In genomic region chr12:32400114-32400672, GRCh38 we compare ENCODE assay signal across 8 cellular contexts. TPM values are rescaled to one million over a fixed set of nuclear protein-coding genes. Genes with fewer than 3 reads are reported as not detected.
DNase-seq lines count a peak whose midpoint lies in the region; ATAC-seq and TF ChIP-seq lines count a peak whose summit lies in the region.

No MANE protein-coding gene starts in this region.

- no peak for ATAC-seq in HG02981 (IDR thresholded peaks at IDR 0.05; ENCODE audit: unreplicated experiment)

- H3K4ac ChIP-seq in neuronal stem cell (ENCODE audit: low read length) = no peak overlapping the region

- H3K27ac ChIP-seq in RWPE1 (peak overlapping the region; percentile 96), esophagus squamous epithelium (peak overlapping the region; percentile 89 to 94 (median 92)), neuronal stem cell (replicated peaks; ENCODE audit: low read length) (no peak overlapping the region)

- intact Hi-C loops in esophagus squamous epithelium (cut with DNase I) = no loop called here

- H3K27me3 ChIP-seq in esophagus squamous epithelium (peaks cover 0 to 10% (median 0%) of the 10 kb centered on the region in 4 donors), neuronal stem cell (ENCODE audit: control insufficient read depth in 3 of 3, insufficient read depth in 3 of 3, low read depth in 1 of 3, low read length in 3 of 3) (peaks cover 0 to 11% (median 7%) of the 10 kb centered on the region in 3 experiments)

- POLR2A ChIA-PET in RWPE1 (lab: Yijun Ruan, JAX; ENCODE audit: low non-redundant PET) = interaction anchor here (0.9 kb wide), 1 partner anchor 22 kb away, joined by 5 read pairs; no protein-coding TSS in a partner anchor

- H3K4me3 ChIP-seq in esophagus squamous epithelium (peak overlapping the region; percentile 68 to 81 (median 75)), neuronal stem cell (ENCODE audit: low read length in 2 of 2) (peak overlapping the region; percentile 71 to 83)

- H2BK5ac ChIP-seq in neuronal stem cell (ENCODE audit: low read length) = peak overlapping the region; percentile 96

- H3K36me3 ChIP-seq in esophagus squamous epithelium (no peaks in the 10 kb centered on the region), neuronal stem cell (replicated peaks in 1 of 2; ENCODE audit: control insufficient read depth in 2 of 2, insufficient read depth in 2 of 2, low read length in 2 of 2) (no peaks in the 10 kb centered on the region)

- DNase-seq in NCI-H1417 (lab: John Stamatoyannopoulos, UW) (peak in 2 of 3 experiments; percentile 41 to 83), NCI-H1417 treated with DMSO at 0.1 percent for 48 hours (lab: John Stamatoyannopoulos, UW) (no peak), RWPE1 (ENCODE audit: low spot score) (peak; percentile 62), esophagus squamous epithelium (lab: John Stamatoyannopoulos, UW) (no peak), neuronal stem cell (ENCODE audit: low spot score) (no peak), OCI-M2 (lab: John Stamatoyannopoulos, UW; ENCODE audit: unreplicated experiment) (no peak), NCI-H2107 (lab: John Stamatoyannopoulos, UW) (no peak)

- no peak for TF ChIP-seq CTCF in RWPE1 (conservative IDR thresholded peaks at IDR 0.05; ENCODE audit: low read depth)
- no peak for TF ChIP-seq CTCF in esophagus squamous epithelium (IDR thresholded peaks at IDR 0.05)

- H3K9me3 ChIP-seq in esophagus squamous epithelium (no peaks in the 10 kb centered on the region), neuronal stem cell (replicated peaks in 1 of 2; ENCODE audit: control insufficient read depth in 2 of 2, insufficient read depth in 1 of 2, low read depth in 1 of 2, low read length in 2 of 2) (no peaks in the 10 kb centered on the region)

- no peak overlapping the region for H3K23ac ChIP-seq in neuronal stem cell (ENCODE audit: low read depth, low read length, poor library complexity)

- peak overlapping the region; percentile 94 for H3K18ac ChIP-seq in neuronal stem cell (ENCODE audit: low read length)

- no peak overlapping the region for H4K91ac ChIP-seq in neuronal stem cell (ENCODE audit: low read depth, low read length, poor library complexity)

- peak overlapping the region; percentile 93 for H3K9ac ChIP-seq in neuronal stem cell (ENCODE audit: low read depth, low read length, poor library complexity)

- peaks cover 2% of the 10 kb centered on the region for H3K79me1 ChIP-seq in neuronal stem cell (ENCODE audit: low read depth, low read length)

- H2BK15ac ChIP-seq in neuronal stem cell (ENCODE audit: low read length) = no peak overlapping the region

- H3K4me1 ChIP-seq in esophagus squamous epithelium (peaks cover 5 to 40% (median 9%) of the 10 kb centered on the region in 3 donors), neuronal stem cell (ENCODE audit: control insufficient read depth in 2 of 2, insufficient read depth in 1 of 2, low read depth in 1 of 2, low read length in 2 of 2) (peaks cover 1 to 5% of the 10 kb centered on the region in 2 donors)

- H2BK120ac ChIP-seq in neuronal stem cell (ENCODE audit: low read depth, low read length) = no peak overlapping the region

- peak overlapping the region; percentile 100 for H2AFZ ChIP-seq in neuronal stem cell (ENCODE audit: low read length)

- no peak for TF ChIP-seq POLR2A in esophagus squamous epithelium (IDR thresholded peaks at IDR 0.05)

- peak overlapping the region; percentile 94 for H3K14ac ChIP-seq in neuronal stem cell (ENCODE audit: low read length)

- H2BK12ac ChIP-seq in neuronal stem cell (ENCODE audit: low read length) = no peak overlapping the region

- CTCF ChIA-PET in RWPE1 (lab: Yijun Ruan, JAX) = no interaction called here

- peak overlapping the region; percentile 96 for H3K4me2 ChIP-seq in neuronal stem cell (ENCODE audit: insufficient read depth, low read length, poor library complexity, severe bottlenecking)

- 18 to 20% methylated on average over 12 of the region's 15 CpGs for WGBS in esophagus squamous epithelium, 2 donors
- no CpG with 5 or more reads among the region's 15 CpGs for WGBS in neuronal stem cell (ENCODE audit: extremely low coverage in 2 of 2, insufficient read length in 2 of 2, insufficient replicate concordance in 1 of 2), 2 donors

- H2AK5ac ChIP-seq in neuronal stem cell (ENCODE audit: low read depth, low read length) = no peak overlapping the region

- H4K8ac ChIP-seq in neuronal stem cell (ENCODE audit: low read depth, low read length) = no peak overlapping the region

RNA-seq across cellular contexts. Expression of gene FGD4, which starts 0.8 kb away (rescaled TPM):
- 10 to 100 TPM; 17.0 to 49.8 (median 25.6) TPM for total RNA-seq in esophagus squamous epithelium
- polyA plus RNA-seq in neuronal stem cell (2013, experiment 1 of 2) = 10.7 TPM
- 12.5 TPM for polyA plus RNA-seq in neuronal stem cell (2013, experiment 2 of 2)

Comparison
In these comparisons a context has a peak if more than half of its experiments do, and no peak if none do; other contexts are left out.
1. DNase-seq: peak in NCI-H1417 (2 of 3) and RWPE1 (single experiment); none in NCI-H1417 treated with DMSO at 0.1 percent for 48 hours (single experiment), esophagus squamous epithelium (single experiment), neuronal stem cell (single experiment), OCI-M2 (single experiment) and NCI-H2107 (single experiment).